14 cellular contexts compared by ENCODE assay signal in genomic region chr4:36209941-36210663, GRCh38. TPM values are rescaled to one million over a fixed set of nuclear protein-coding genes. Genes with fewer than 3 reads are reported as not detected.
DNase-seq lines count a peak whose midpoint lies in the region; ATAC-seq and TF ChIP-seq lines count a peak whose summit lies in the region.
"Had no signal": no experiment of that assay in that cellular context is flagged by ENCODE, and none has a peak within 500 bp of the region (broad histone marks: within the 10 kb centered on the region; RNA-seq: fewer than 3 reads in every experiment).

No MANE protein-coding gene starts in this region.

- peaks cover 59% of the 10 kb centered on the region for H3K36me3 Mint-ChIP-seq in T-cell
- H3K36me3 Mint-ChIP-seq in naive thymus-derived CD8-positive, alpha-beta T cell = peaks cover 5 to 47% (median 35%) of the 10 kb centered on the region in 3 donors

- no peaks in the 10 kb centered on the region for H3K27me3 Mint-ChIP-seq in T-cell
- no peaks in the 10 kb centered on the region for H3K27me3 Mint-ChIP-seq in naive thymus-derived CD8-positive, alpha-beta T cell
- H3K27me3 Mint-ChIP-seq: activated B cell treated with CpG ODN at 0.5 μM for 24 hours had no signal

- TF ChIP-seq CTCF in GM10266 (IDR thresholded peaks at IDR 0.05; ENCODE audit: control insufficient read depth, insufficient read depth, low read depth, missing control alignments) = no peak

- POLR2A ChIA-PET in T-cell (lab: Charles Lee) = no interaction called here
- POLR2A ChIA-PET in naive thymus-derived CD8-positive, alpha-beta T cell (lab: Charles Lee) = no interaction called here

- no peaks in the 10 kb centered on the region for H3K9me3 Mint-ChIP-seq in T-cell
- H3K9me3 Mint-ChIP-seq in naive thymus-derived CD8-positive, alpha-beta T cell = no peaks in the 10 kb centered on the region
- H3K9me3 Mint-ChIP-seq: activated B cell treated with CpG ODN at 0.5 μM for 24 hours had no signal

- intact Hi-C loops in Right ventricle myocardium superior (cut with DNase I) = no loop called here

- CTCF ChIA-PET in T-cell (lab: Charles Lee) = interaction anchor here in 1 of 2 donors (0.8 kb wide), 1 partner anchor 76 kb away, joined by 3 read pairs; no protein-coding TSS in a partner anchor

- ATAC-seq in GM18517 (IDR thresholded peaks at IDR 0.05; ENCODE audit: unreplicated experiment) (peak; percentile 54), GM21723 (IDR thresholded peaks at IDR 0.05; ENCODE audit: unreplicated experiment) (peak; percentile 46), T-cell (replicated peaks in 1 of 4) (no peak), Right ventricle myocardium superior (ENCODE audit: poor library complexity) (no peak)
- no peak for ATAC-seq in naive thymus-derived CD8-positive, alpha-beta T cell
- ATAC-seq: left ventricle myocardium superior had no signal

- H3K27ac Mint-ChIP-seq in T-cell = peak overlapping the region; percentile 82 to 87
- H3K27ac Mint-ChIP-seq in naive thymus-derived CD8-positive, alpha-beta T cell = peak overlapping the region in 8 of 10 donors; percentile 38 to 87 (median 62)
- H3K27ac Mint-ChIP-seq: activated B cell treated with CpG ODN at 0.5 μM for 24 hours had no signal

- no peak for DNase-seq in T-cell
- no peak for DNase-seq in naive thymus-derived CD8-positive, alpha-beta T cell
- DNase-seq in NCI-H1105 treated with DMSO at 0.1 percent for 48 hours (lab: John Stamatoyannopoulos, UW) = no peak
- DNase-seq in Right ventricle myocardium superior = no peak
- no peak for DNase-seq in GM10266 (ENCODE audit: extremely low spot score)
- no peak for DNase-seq in NCI-H526 (lab: John Stamatoyannopoulos, UW)
- DNase-seq: activated B cell treated with CpG ODN at 0.5 μM for 24 hours; activated naive CD4-positive, alpha-beta T cell; DMS 273 treated with DMSO at 0.1 percent for 48 hours; left ventricle myocardium superior; SHP77; stimulated activated CD4-positive, alpha-beta T cell treated with anti-CD3 and anti-CD28 coated beads, Interleukin-15, amount 100 ng/mL, for 24 hours had no signal

- H3K4me1 Mint-ChIP-seq in T-cell = peaks cover 60 to 61% (median 61%) of the 10 kb centered on the region in 3 donors
- peaks cover 11 to 72% (median 43%) of the 10 kb centered on the region in 4 donors for H3K4me1 Mint-ChIP-seq in naive thymus-derived CD8-positive, alpha-beta T cell

- peak overlapping the region in 1 of 3 donors; percentile 10 for H3K4me3 Mint-ChIP-seq in T-cell
- peak overlapping the region in 5 of 10 donors; percentile 15 to 58 (median 32) for H3K4me3 Mint-ChIP-seq in naive thymus-derived CD8-positive, alpha-beta T cell
- H3K4me3 Mint-ChIP-seq: activated B cell treated with CpG ODN at 0.5 μM for 24 hours had no signal

RNA-seq across cellular contexts. Expression of gene ARAP2, which starts 34.2 kb away (rescaled TPM):
- 10 to 100 TPM; 41.2 to 94.3 (median 61.0) TPM for total RNA-seq in T-cell
- total RNA-seq in naive thymus-derived CD8-positive, alpha-beta T cell = 10 to 100 TPM; 40.7 to 46.3 TPM
- polyA plus RNA-seq in naive thymus-derived CD8-positive, alpha-beta T cell = 10 to 100 TPM; 11.2 to 19.0 (median 11.4) TPM
- total RNA-seq in Right ventricle myocardium superior = 2.4 TPM

Comparison
In these comparisons a context has a peak if more than half of its experiments do, and no peak if none do; other contexts are left out.
1. ATAC-seq: peak in GM18517 (single experiment) and GM21723 (single experiment); none in T-cell (0 of 4), naive thymus-derived CD8-positive, alpha-beta T cell (0 of 2) and Right ventricle myocardium superior (single experiment).
2. RNA of gene ARAP2, which starts 34.2 kb away (total RNA-seq): 41.2 to 94.3 TPM in T-cell and 40.7 to 46.3 TPM in naive thymus-derived CD8-positive, alpha-beta T cell; 2.4 TPM in Right ventricle myocardium superior (single experiment); every median in the first group is over 10 times any median in the second.